8 cellular contexts compared by ENCODE assay signal in genomic region chr11:118010738-118011461, GRCh38. TPM values are rescaled to one million over a fixed set of nuclear protein-coding genes. Genes with fewer than 3 reads are reported as not detected.
A peak's percentile ranks its signal among the peaks of the same experiment; 100 is the strongest.
DNase-seq lines count a peak whose midpoint lies in the region; ATAC-seq and TF ChIP-seq lines count a peak whose summit lies in the region.

No MANE protein-coding gene starts in this region.

- H3K4me3 ChIP-seq in Peyer's patch = no peak overlapping the region

- no peak overlapping the region for H3K4me3 Mint-ChIP-seq in endothelial cell (ENCODE audit: unreplicated experiment)

- TF ChIP-seq CTCF in Peyer's patch (IDR thresholded peaks at IDR 0.05) (no peak), endothelial cell (IDR thresholded peaks at IDR 0.05; ENCODE audit: unreplicated experiment) (no peak)

- no peaks in the 10 kb centered on the region for H3K27me3 ChIP-seq in Peyer's patch

- intact Hi-C loops in left colon (cut with DNase I, micrococcal nuclease) = no loop called here

- H3K4me1 Mint-ChIP-seq in endothelial cell (ENCODE audit: unreplicated experiment) = peaks cover 13% of the 10 kb centered on the region

- H3K27me3 Mint-ChIP-seq in endothelial cell (ENCODE audit: unreplicated experiment) = peaks cover 8% of the 10 kb centered on the region

- no peaks in the 10 kb centered on the region for H3K36me3 ChIP-seq in Peyer's patch

- ATAC-seq in GM18907 (IDR thresholded peaks at IDR 0.05; ENCODE audit: unreplicated experiment) = peak; percentile 79
- peak; percentile 65 for ATAC-seq in HG02840 (IDR thresholded peaks at IDR 0.05; ENCODE audit: low FRiP score, unreplicated experiment)
- ATAC-seq in left colon = peak; percentile 59

- no peak for TF ChIP-seq POLR2A in Peyer's patch (IDR thresholded peaks at IDR 0.05)

- DNase-seq in Peyer's patch = peak in 2 of 3 donors; percentile 92 to 93
- peak; percentile 55 to 77 for DNase-seq in left colon
- no peak for DNase-seq in endothelial cell (ENCODE audit: low spot score)
- no peak for DNase-seq in stimulated activated naive CD4-positive, alpha-beta T cell treated with Interleukin-2 at 50 U/mL for 16 hours (lab: John Stamatoyannopoulos, UW)
- DNase-seq in HCEC 1CT = no peak
- DNase-seq in activated CD4-positive, alpha-beta T cell treated with anti-CD3 and anti-CD28 coated beads, Interleukin-2, amount 50 U/mL, for 4 hours = no peak

- H3K9me3 Mint-ChIP-seq in endothelial cell (ENCODE audit: unreplicated experiment) = no peaks in the 10 kb centered on the region

- H3K27ac ChIP-seq in Peyer's patch = peak overlapping the region; percentile 58 to 91 (median 75)

- no peaks in the 10 kb centered on the region for H3K36me3 Mint-ChIP-seq in endothelial cell (ENCODE audit: low read depth, unreplicated experiment)

- H3K9me3 ChIP-seq in Peyer's patch = no peaks in the 10 kb centered on the region

- peaks cover 0 to 49% (median 18%) of the 10 kb centered on the region in 4 donors for H3K4me1 ChIP-seq in Peyer's patch

- H3K27ac Mint-ChIP-seq in endothelial cell (ENCODE audit: unreplicated experiment) = no peak overlapping the region

RNA-seq across cellular contexts. Expression of gene IL10RA, which starts 24.7 kb away (rescaled TPM):
- 10 to 100 TPM in 3 of 4 donors, 1 to 10 TPM in 1; 9.8 to 50.3 (median 23.9) TPM for total RNA-seq in Peyer's patch
- 10 to 100 TPM in 1 of 2 donors, 1 to 10 TPM in 1; 4.4 to 19.0 TPM for total RNA-seq in left colon
- total RNA-seq in endothelial cell (ENCODE audit: unreplicated experiment) = 0.82 TPM

Comparison
In these comparisons a context has a peak if more than half of its experiments do, and no peak if none do; other contexts are left out.
1. DNase-seq: peak in Peyer's patch (2 of 3) and left colon (2 of 2); none in endothelial cell (single experiment), stimulated activated naive CD4-positive, alpha-beta T cell treated with Interleukin-2 at 50 U/mL for 16 hours (single experiment), HCEC 1CT (single experiment) and activated CD4-positive, alpha-beta T cell treated with anti-CD3 and anti-CD28 coated beads, Interleukin-2, amount 50 U/mL, for 4 hours (0 of 2).
2. Peak in every context shown above with its lines, with median percentiles within 50 percentile points of each other: ATAC-seq.